Comparison of ENCODE assay signal across 9 cellular contexts in genomic region chr4:38078590-38079381, GRCh38.
A peak's percentile ranks its signal among the peaks of the same experiment; 100 is the strongest.
DNase-seq lines count a peak whose midpoint lies in the region; ATAC-seq, FAIRE-seq and TF ChIP-seq lines count a peak whose summit lies in the region.
"Had no signal": no experiment of that assay in that cellular context is flagged by ENCODE, and none has a peak within 500 bp of the region (broad histone marks: within the 10 kb centered on the region; RNA-seq: fewer than 3 reads in every experiment).

No MANE protein-coding gene starts in this region.

- H3K79me2 ChIP-seq in PC-3 (ENCODE audit: low read length) (no peaks in the 10 kb centered on the region), fibroblast of lung (ENCODE audit: control insufficient read depth, insufficient read depth, low read length) (no peaks in the 10 kb centered on the region)

- H3K9ac ChIP-seq in PC-3 (ENCODE audit: low read length) (peak overlapping the region; percentile 30), fibroblast of lung (ENCODE audit: insufficient read depth, low read length) (no peak overlapping the region)

- H3K27ac ChIP-seq in PC-3 (ENCODE audit: low read length), result peak overlapping the region; percentile 76
- peak overlapping the region; percentile 77 for H3K27ac ChIP-seq in fibroblast of lung (ENCODE audit: insufficient read depth, low read length)
- H3K27ac ChIP-seq in gastrocnemius medialis, result peak overlapping the region in 3 of 4 donors; percentile 25 to 37 (median 28)

- no peak overlapping the region for H3K4me3 ChIP-seq in PC-3 (ENCODE audit: low read length)
- H3K4me3 ChIP-seq in fibroblast of lung (replicated peaks in 1 of 4; ENCODE audit: control extremely low read depth in 1 of 4, insufficient read depth in 1 of 4, low read depth in 3 of 4, low read length in 4 of 4), result no peak overlapping the region
- H3K4me3 ChIP-seq in gastrocnemius medialis, result no peak overlapping the region

- DNase-seq in GM18507 (ENCODE audit: extremely low spot score, insufficient read length, low read depth) (no peak), PC-3 (peak; percentile 59), fibroblast of lung (ENCODE audit: low read depth in 2 of 2) (peak; percentile 84 to 95), gastrocnemius medialis (no peak), GM20000 (ENCODE audit: low spot score) (no peak), NCI-H526 treated with DMSO at 0.1 percent for 48 hours (lab: John Stamatoyannopoulos, UW) (no peak)
- DNase-seq: stimulated activated CD4-positive, alpha-beta T cell treated with anti-CD3 and anti-CD28 coated beads, Interleukin-15, amount 100 ng/mL, for 24 hours had no signal

- H2AFZ ChIP-seq in PC-3 (ENCODE audit: low read length) (no peak overlapping the region), fibroblast of lung (ENCODE audit: low read length) (no peak overlapping the region)

- intact Hi-C loops in PC-3 (cut with micrococcal nuclease) (loop anchor here (5.0 kb wide), 1 partner anchor 84 kb away; no protein-coding TSS in a partner anchor), gastrocnemius medialis (cut with DNase I; ENCODE audit: low total_unique reads) (loop anchor here (5.0 kb wide), 1 partner anchor 99 kb away; no protein-coding TSS in a partner anchor)

- H3K4me2 ChIP-seq in PC-3 (ENCODE audit: low read length) (peak overlapping the region; percentile 63), fibroblast of lung (ENCODE audit: extremely low read depth, insufficient read depth, low read length) (peak overlapping the region; percentile 75)

- CTCF ChIA-PET in PC-3 (lab: Charles Lee), result interaction anchor here (1.0 kb wide), 1 partner anchor 10 kb away, joined by 3 read pairs; no protein-coding TSS in a partner anchor

- no peak for TF ChIP-seq POLR2A in gastrocnemius medialis (IDR thresholded peaks at IDR 0.05)

- H3K9me2 ChIP-seq in PC-3 (replicated peaks; ENCODE audit: low read length), result no peaks in the 10 kb centered on the region

- no peaks in the 10 kb centered on the region for H3F3A ChIP-seq in PC-3 (ENCODE audit: low read length, unreplicated experiment)

- H3K4me1 ChIP-seq in PC-3 (ENCODE audit: insufficient read depth, low read length), result peaks cover 27% of the 10 kb centered on the region
- peaks cover 26% of the 10 kb centered on the region for H3K4me1 ChIP-seq in fibroblast of lung (ENCODE audit: control insufficient read depth, extremely low read depth, insufficient read depth, low read length)
- H3K4me1 ChIP-seq in gastrocnemius medialis, result peaks cover 18 to 30% of the 10 kb centered on the region in 2 donors

- H3K36me3 ChIP-seq in PC-3 (ENCODE audit: low read depth, low read length), result no peaks in the 10 kb centered on the region
- no peaks in the 10 kb centered on the region for H3K36me3 ChIP-seq in fibroblast of lung (ENCODE audit: control insufficient read depth, insufficient read depth, low read length)
- H3K36me3 ChIP-seq in gastrocnemius medialis, result no peaks in the 10 kb centered on the region

- in situ Hi-C loops in gastrocnemius medialis (cut with MboI; ENCODE audit: low sequenced_read_pairs in 4 of 4), result loop anchor here in 2 of 4 donors (10.0 kb wide), 3 partner anchors 96 to 656 kb away; no protein-coding TSS in a partner anchor

- BruUV-seq in PC-3 (replicated peaks; lab: Mats Ljungman, UMichigan), result no TSS peak

- H3K27me3 ChIP-seq in PC-3 (ENCODE audit: low read length) (no peaks in the 10 kb centered on the region), fibroblast of lung (ENCODE audit: control insufficient read depth, insufficient read depth, low read length) (no peaks in the 10 kb centered on the region), gastrocnemius medialis (no peaks in the 10 kb centered on the region)

- no peaks in the 10 kb centered on the region for H3K9me3 ChIP-seq in PC-3 (ENCODE audit: low read length)
- H3K9me3 ChIP-seq in fibroblast of lung (ENCODE audit: control insufficient read depth, insufficient read depth, low read depth, low read length), result no peaks in the 10 kb centered on the region
- H3K9me3 ChIP-seq in gastrocnemius medialis, result no peaks in the 10 kb centered on the region

- TF ChIP-seq CTCF in PC-3 (conservative IDR thresholded peaks at IDR 0.05; ENCODE audit: low read depth, low read length), result no peak
- no peak for TF ChIP-seq CTCF in fibroblast of lung (conservative IDR thresholded peaks at IDR 0.05 in 1 of 2, IDR thresholded peaks at IDR 0.05 in 1 of 2; ENCODE audit: low read depth in 1 of 2, low read length in 2 of 2)
- TF ChIP-seq CTCF in gastrocnemius medialis (IDR thresholded peaks at IDR 0.05 in 4 of 5, conservative IDR thresholded peaks at IDR 0.05 in 1 of 5), result no peak
- TF ChIP-seq CTCF in GM20000 (IDR thresholded peaks at IDR 0.05; ENCODE audit: extremely low read depth, missing control alignments), result no peak

- POLR2A ChIA-PET in PC-3 (lab: Charles Lee; ENCODE audit: unreplicated experiment), result interaction anchor here (0.7 kb wide), 1 partner anchor 250 kb away, joined by 5 read pairs; no protein-coding TSS in a partner anchor

- no peaks in the 10 kb centered on the region for H4K20me1 ChIP-seq in PC-3 (ENCODE audit: low read length)
- H4K20me1 ChIP-seq in fibroblast of lung (ENCODE audit: control insufficient read depth, extremely low read depth, insufficient read depth, low read length), result no peaks in the 10 kb centered on the region

- FAIRE-seq in GM18507 (lab: Jason Lieb, UNC), result peak; percentile 45

- ATAC-seq in PC-3 (peak; percentile 89), gastrocnemius medialis (no peak), HG03460 (IDR thresholded peaks at IDR 0.05; ENCODE audit: unreplicated experiment) (no peak), GM18873 (IDR thresholded peaks at IDR 0.05; ENCODE audit: low FRiP score, unreplicated experiment) (no peak)

Comparison
In these comparisons a context has a peak if more than half of its experiments do, and no peak if none do; other contexts are left out.
1. DNase-seq: peak in PC-3 (single experiment) and fibroblast of lung (2 of 2); none in GM18507 (single experiment), gastrocnemius medialis (0 of 2), GM20000 (single experiment) and NCI-H526 treated with DMSO at 0.1 percent for 48 hours (single experiment).
2. Peak in every context shown above with its lines, with median percentiles within 50 percentile points of each other: H3K27ac ChIP-seq.